Comparison of ENCODE assay signal across 7 cellular contexts in genomic region chr10:96863922-96864543, GRCh38. TPM values are rescaled to one million over a fixed set of nuclear protein-coding genes. Genes with fewer than 3 reads are reported as not detected.
DNase-seq lines count a peak whose midpoint lies in the region; ATAC-seq and TF ChIP-seq lines count a peak whose summit lies in the region.

No MANE protein-coding gene starts in this region.

- H2AFZ ChIP-seq in OCI-LY3 (ENCODE audit: low read depth, low read length), result no peak overlapping the region

- no peak overlapping the region for H3K27ac ChIP-seq in OCI-LY3 (ENCODE audit: low read length)

- peaks cover 16% of the 10 kb centered on the region for H3K4me1 ChIP-seq in OCI-LY3 (ENCODE audit: low read length)

- no peak for TF ChIP-seq CTCF in OCI-LY3 (IDR thresholded peaks at IDR 0.05; ENCODE audit: low read depth, low read length)
- TF ChIP-seq CTCF in fibroblast of villous mesenchyme (IDR thresholded peaks at IDR 0.05; ENCODE audit: insufficient read depth, low read depth, low read length), result no peak

- peak overlapping the region; percentile 58 for H3K4me2 ChIP-seq in OCI-LY3 (ENCODE audit: low read length)

- ATAC-seq in GM18519 (IDR thresholded peaks at IDR 0.05; ENCODE audit: low FRiP score, unreplicated experiment) (peak; percentile 53), HG02870 (IDR thresholded peaks at IDR 0.05; ENCODE audit: unreplicated experiment) (peak; percentile 79)

- H3K36me3 ChIP-seq in OCI-LY3 (replicated peaks; ENCODE audit: low read depth, low read length), result no peaks in the 10 kb centered on the region

- H3K4me3 ChIP-seq in OCI-LY3 (ENCODE audit: low read length), result no peak overlapping the region
- H3K4me3 ChIP-seq in fibroblast of villous mesenchyme (ENCODE audit: low read depth, low read length), result no peak overlapping the region

- H3K9me3 ChIP-seq in OCI-LY3 (ENCODE audit: insufficient read depth, low read length), result no peaks in the 10 kb centered on the region

- H3K27me3 ChIP-seq in OCI-LY3 (ENCODE audit: low read depth, low read length), result no peaks in the 10 kb centered on the region

- H4K20me1 ChIP-seq in OCI-LY3 (ENCODE audit: insufficient read depth, low read length), result peaks cover 30% of the 10 kb centered on the region

- no peak overlapping the region for H3K9ac ChIP-seq in OCI-LY3 (ENCODE audit: low read length)

- H3K79me2 ChIP-seq in OCI-LY3 (ENCODE audit: low read length), result peaks cover 18% of the 10 kb centered on the region

- DNase-seq in fibroblast of villous mesenchyme (ENCODE audit: low read depth) (peak; percentile 29), superior temporal gyrus (ENCODE audit: extremely low spot score) (no peak), putamen (ENCODE audit: low spot score) (no peak)
- no peak for DNase-seq in stimulated activated CD8-positive, alpha-beta memory T cell treated with anti-CD3 and anti-CD28 coated beads, Interleukin-4, amount 100 ng/mL, for 48 hours

RNA-seq across cellular contexts. Expression of gene LCOR, which starts 31.9 kb away (rescaled TPM):
- 31.6 and 58.7 TPM in 2 replicates for total RNA-seq in fibroblast of villous mesenchyme
